In the genomic region with DNA sequence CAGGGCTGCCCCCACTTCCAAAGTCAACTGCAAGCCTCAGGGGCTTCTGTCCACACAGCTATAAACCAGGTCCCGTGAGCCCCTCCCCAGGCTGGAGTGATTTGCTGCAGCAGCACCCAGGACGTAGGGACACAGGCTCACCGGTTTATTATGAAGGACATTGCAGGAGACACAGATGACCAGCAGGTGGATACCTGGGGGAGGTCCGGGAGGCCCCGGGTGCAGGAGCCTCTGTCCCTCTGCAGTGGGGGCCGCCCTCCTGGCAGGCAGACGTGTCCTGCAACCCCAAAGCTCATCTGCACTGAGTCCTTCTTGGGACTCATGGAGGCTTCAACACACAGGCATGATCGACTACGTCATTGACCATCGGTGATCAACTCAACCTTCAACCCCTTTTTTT, we compare ENCODE assay signal across 16 cellular contexts. TPM values are rescaled to one million over a fixed set of nuclear protein-coding genes. Genes with fewer than 3 reads are reported as not detected.
DNase-seq lines count a peak whose midpoint lies in the region; ATAC-seq, FAIRE-seq and TF ChIP-seq lines count a peak whose summit lies in the region.
"Had no signal": no experiment of that assay in that cellular context is flagged by ENCODE, and none has a peak within 500 bp of the region (broad histone marks: within the 10 kb centered on the region; RNA-seq: fewer than 3 reads in every experiment).

No MANE protein-coding gene starts in this region.

- DNase-seq in HepG2 (ENCODE audit: low spot score) (no peak), right lobe of liver (no peak), HT-29 (ENCODE audit: low spot score) (peak; percentile 16), WERI-Rb-1 (no peak), urothelium cell line (ENCODE audit: low spot score) (no peak), pancreas (no peak), AML-193 (lab: John Stamatoyannopoulos, UW) (no peak), mesothelial cell of epicardium (ENCODE audit: low spot score in 2 of 2, unreplicated experiment in 2 of 2) (no peak)
- DNase-seq: 8988T; CD8-positive, alpha-beta T cell; DMS53; GF-D8; HCEC 1CT; KBM-7 had no signal

- no peak for TF ChIP-seq EP300 in HepG2 (IDR thresholded peaks at IDR 0.05; ENCODE audit: low read depth in 2 of 2, low read length in 2 of 2)
- TF ChIP-seq EP300 in HepG2 (CRISPR knock-in tag; IDR thresholded peaks at IDR 0.05; ENCODE audit: borderline replicate concordance) = no peak

- H3K4me3 ChIP-seq in HepG2 (replicated peaks in 1 of 3; ENCODE audit: insufficient read depth in 1 of 3, low read depth in 2 of 3, low read length in 3 of 3) (no peak overlapping the region), right lobe of liver (no peak overlapping the region), WERI-Rb-1 (ENCODE audit: low read depth, low read length) (no peak overlapping the region), pancreas (no peak overlapping the region)

- ATAC-seq in HepG2 = peak; percentile 65
- no peak for ATAC-seq in right lobe of liver
- ATAC-seq in pancreas = no peak
- ATAC-seq: CD8-positive, alpha-beta T cell had no signal

- H3K36me3 ChIP-seq in HepG2 (replicated peaks in 1 of 2; ENCODE audit: control insufficient read depth in 1 of 2, insufficient read depth in 2 of 2, low read length in 2 of 2) (no peaks in the 10 kb centered on the region), right lobe of liver (no peaks in the 10 kb centered on the region), WERI-Rb-1 (no peaks in the 10 kb centered on the region), pancreas (no peaks in the 10 kb centered on the region)

- WGBS in HepG2 (ENCODE audit: low lambda C conversion rate) = 19% methylated on average over 10 of the region's 10 CpGs
- WGBS in right lobe of liver (ENCODE audit: insufficient coverage, low coverage, low lambda C conversion rate, missing lambda C conversion rate) = 80% methylated on average over 1 of the region's 10 CpGs
- WGBS in pancreas, 2 donors = 41 to 58% methylated on average over 10 of the region's 10 CpGs

- in situ Hi-C loops in HepG2 (cut with HindIII; ENCODE audit: extremely low pct_ligation_motif_present, low pct_unique_long_range_greater_than_20kb) = no loop called here

- peaks cover 10% of the 10 kb centered on the region for H3K4me1 Mint-ChIP-seq in mesothelial cell of epicardium

- peaks cover 33% of the 10 kb centered on the region for H3K27me3 Mint-ChIP-seq in mesothelial cell of epicardium (ENCODE audit: low read depth)

- H3K4me1 ChIP-seq in HepG2 (ENCODE audit: insufficient read depth, low read length) (no peaks in the 10 kb centered on the region; the same call in 1 of the 2 replicates), right lobe of liver (no peaks in the 10 kb centered on the region), pancreas (no peaks in the 10 kb centered on the region)

- no TSS peak for BruUV-seq in HepG2 (replicated peaks; lab: Mats Ljungman, UMichigan)

- no peak overlapping the region for H2AFZ ChIP-seq in HepG2 (ENCODE audit: low read length)

- peak; percentile 26 for FAIRE-seq in HepG2 (lab: Jason Lieb, UNC)
- peak; percentile 53 for FAIRE-seq in urothelium cell line (lab: Jason Lieb, UNC)
- FAIRE-seq in pancreas (lab: Jason Lieb, UNC) = no peak

- peaks cover 7% of the 10 kb centered on the region; the same call in 1 of the 2 replicates for H4K20me1 ChIP-seq in HepG2 (ENCODE audit: insufficient read depth, low read length)

- TF ChIP-seq CTCF in HepG2 (CRISPR knock-in tag; IDR thresholded peaks at IDR 0.05) (peak; percentile 56), right lobe of liver (IDR thresholded peaks at IDR 0.05) (no peak), WERI-Rb-1 (IDR thresholded peaks at IDR 0.05; ENCODE audit: low read depth, low read length) (peak; percentile 29; the same call in 1 of the 2 replicates), pancreas (IDR thresholded peaks at IDR 0.05) (no peak), mesothelial cell of epicardium (IDR thresholded peaks at IDR 0.05; ENCODE audit: unreplicated experiment) (no peak)

- POLR2A ChIA-PET in HepG2 (lab: Yijun Ruan, JAX) = interaction anchor here (1.4 kb wide), 1 partner anchor 54 kb away, joined by 3 read pairs; no protein-coding TSS in a partner anchor

- intact Hi-C loops in HepG2 (cut with micrococcal nuclease; ENCODE audit: unreplicated experiment) = no loop called here
- intact Hi-C loops in right lobe of liver (cut with DNase I) = no loop called here
- intact Hi-C loops in pancreas (cut with DNase I) = no loop called here

- no peaks in the 10 kb centered on the region for H3K9me3 Mint-ChIP-seq in mesothelial cell of epicardium
- H3K9me3 Mint-ChIP-seq: CD8-positive, alpha-beta T cell had no signal

- H3K9me3 ChIP-seq in HepG2 (ENCODE audit: low read length) (no peaks in the 10 kb centered on the region), right lobe of liver (no peaks in the 10 kb centered on the region), WERI-Rb-1 (ENCODE audit: severe bottlenecking) (no peaks in the 10 kb centered on the region), pancreas (no peaks in the 10 kb centered on the region)

- H3K36me3 Mint-ChIP-seq in mesothelial cell of epicardium = no peaks in the 10 kb centered on the region
- H3K36me3 Mint-ChIP-seq: CD14-positive monocyte; CD8-positive, alpha-beta T cell had no signal

- H3K79me2 ChIP-seq in HepG2 (ENCODE audit: insufficient read depth, low read length) = no peaks in the 10 kb centered on the region

- CTCF ChIA-PET in HepG2 (lab: Yijun Ruan, JAX; ENCODE audit: low intra/inter-chr PET ratio, low total read pairs) = interaction anchor here (1.8 kb wide), 1 partner anchor 97 kb away, joined by 10 read pairs; no protein-coding TSS in a partner anchor

- H3K4me3 Mint-ChIP-seq in mesothelial cell of epicardium = no peak overlapping the region
- H3K4me3 Mint-ChIP-seq: CD14-positive monocyte; CD8-positive, alpha-beta T cell had no signal

- H3K27me3 ChIP-seq in HepG2 (ENCODE audit: control insufficient read depth in 1 of 2, insufficient read depth in 2 of 2, low read length in 2 of 2) (peaks cover 58 to 98% of the 10 kb centered on the region in 2 experiments), right lobe of liver (no peaks in the 10 kb centered on the region), WERI-Rb-1 (ENCODE audit: insufficient read depth, low read depth, severe bottlenecking) (no peaks in the 10 kb centered on the region), pancreas (no peaks in the 10 kb centered on the region)

- TF ChIP-seq POLR2A in HepG2 (IDR thresholded peaks at IDR 0.05; ENCODE audit: insufficient read depth in 1 of 2, low read depth in 2 of 2, low read length in 2 of 2) (no peak), right lobe of liver (IDR thresholded peaks at IDR 0.05) (no peak)

- no peak overlapping the region for H3K27ac ChIP-seq in HepG2 (ENCODE audit: extremely low read length, insufficient read depth, low read length)
- H3K27ac ChIP-seq in right lobe of liver = no peak overlapping the region
- no peak overlapping the region for H3K27ac ChIP-seq in WERI-Rb-1
- no peak overlapping the region for H3K27ac ChIP-seq in pancreas

- TF ChIP-seq RAD21 in HepG2 (CRISPR knock-in tag; IDR thresholded peaks at IDR 0.05) = peak; percentile 58

- H3K4me2 ChIP-seq in HepG2 (ENCODE audit: low read depth, low read length) = no peak overlapping the region

- H3K27ac Mint-ChIP-seq in mesothelial cell of epicardium = no peak overlapping the region
- H3K27ac Mint-ChIP-seq: CD14-positive monocyte; CD8-positive, alpha-beta T cell had no signal

- H3K9ac ChIP-seq in HepG2 (ENCODE audit: insufficient read depth, low read depth, low read length) = no peak overlapping the region

RNA-seq across cellular contexts. Expression of a gene that starts 14.5 kb away (rescaled TPM):
- total RNA-seq in HepG2 (2016; rRNA removed; fragmentation: Illumina TruSeq; extraction: Trizol) (0.09 TPM in 1 of 2 replicates, not detected in the other), right lobe of liver (under 1 TPM in 4 of 6 experiments, not detected in 2; 0.04 to 0.74 (median 0.09) TPM), pancreas (under 1 TPM in 4 of 6 donors, not detected in 2; 0.04 to 0.12 (median 0.09) TPM), mesothelial cell of epicardium (0.36 to 0.71 TPM (median 0.54 TPM) in 3 replicates)
- not detected in 2 replicates for total RNA-seq in HepG2 (2016; cell fraction: cytosol; rRNA removed; fragmentation: Illumina TruSeq; extraction: Trizol; ENCODE audit: low read depth)
- 0.04 TPM in 1 of 2 replicates, not detected in the other for total RNA-seq in HepG2 (2016; cell fraction: insoluble cytoplasmic fraction; rRNA removed; fragmentation: Illumina TruSeq; extraction: Trizol)
- 0.09 TPM in 1 of 2 replicates, not detected in the other for total RNA-seq in HepG2 (2016; cell fraction: membrane; rRNA removed; fragmentation: Illumina TruSeq; extraction: Trizol)
- total RNA-seq in HepG2 (2016; cell fraction: nucleus; rRNA removed; fragmentation: Illumina TruSeq; extraction: Trizol) = 0.12 TPM in 1 of 2 replicates, not detected in the other
- polyA plus RNA-seq in HepG2 (2011; rRNA removed) (0.12 and 0.17 TPM in 2 replicates), pancreas (under 1 TPM; 0.02 to 0.15 TPM)
- polyA plus RNA-seq in HepG2 (2011; cell fraction: cytosol; rRNA removed) = 0.09 and 0.12 TPM in 2 replicates
- polyA plus RNA-seq in HepG2 (2011; cell fraction: nucleus; rRNA removed) = 0.38 and 0.51 TPM in 2 replicates
- 0.09 and 0.19 TPM in 2 replicates for polyA plus RNA-seq in HepG2 (2012)
- not detected in 2 replicates for polyA plus RNA-seq in HepG2 (2016; cell fraction: cytosol; fragmentation: Illumina TruSeq; extraction: Trizol; ENCODE audit: low read depth)
- 0.08 TPM in 1 of 2 replicates, not detected in the other for polyA plus RNA-seq in HepG2 (2016; cell fraction: insoluble cytoplasmic fraction; fragmentation: Illumina TruSeq; extraction: Trizol; ENCODE audit: low read depth)
- 0.05 TPM in 1 of 2 replicates, not detected in the other for polyA plus RNA-seq in HepG2 (2016; cell fraction: membrane; fragmentation: Illumina TruSeq; extraction: Trizol; ENCODE audit: low read depth)
- 0.35 and 0.41 TPM in 2 replicates for polyA plus RNA-seq in HepG2 (2016; cell fraction: nucleus; fragmentation: Illumina TruSeq; extraction: Trizol; ENCODE audit: insufficient read depth, low read depth)
- 0.24 TPM in 1 of 2 replicates, not detected in the other for polyA minus RNA-seq in HepG2 (2011; rRNA and poly(A)+ RNA removed; ENCODE audit: low replicate concordance)
- not detected in 2 replicates for polyA minus RNA-seq in HepG2 (2011; cell fraction: cytosol; rRNA and poly(A)+ RNA removed)
- polyA minus RNA-seq in HepG2 (2011; cell fraction: nucleus; rRNA and poly(A)+ RNA removed) = 0.12 and 0.13 TPM in 2 replicates
- total RNA-seq in HT-29 (2014; rRNA removed; shearing (Covaris generic)) = 76.6 and 78.7 TPM in 2 replicates
- total RNA-seq: CD8-positive, alpha-beta T cell; H4 had no signal

RNA-seq across cellular contexts. Expression of a gene that starts 51.8 kb away (rescaled TPM):
- total RNA-seq in HepG2 (2016; rRNA removed; fragmentation: Illumina TruSeq; extraction: Trizol) (23.8 and 55.5 TPM in 2 replicates), right lobe of liver (1 to 10 TPM in 5 of 6 experiments, under 1 TPM in 1; 0.93 to 8.8 (median 4.3) TPM), pancreas (1 to 10 TPM; 1.2 to 5.1 (median 1.8) TPM), mesothelial cell of epicardium (3.7 to 4.5 TPM (median 4.3 TPM) in 3 replicates)
- 21.3 and 22.4 TPM in 2 replicates for total RNA-seq in HepG2 (2016; cell fraction: cytosol; rRNA removed; fragmentation: Illumina TruSeq; extraction: Trizol; ENCODE audit: low read depth)
- 20.7 and 58.6 TPM in 2 replicates for total RNA-seq in HepG2 (2016; cell fraction: insoluble cytoplasmic fraction; rRNA removed; fragmentation: Illumina TruSeq; extraction: Trizol)
- 31.3 and 32.0 TPM in 2 replicates for total RNA-seq in HepG2 (2016; cell fraction: membrane; rRNA removed; fragmentation: Illumina TruSeq; extraction: Trizol)
- total RNA-seq in HepG2 (2016; cell fraction: nucleus; rRNA removed; fragmentation: Illumina TruSeq; extraction: Trizol) = 55.7 and 65.4 TPM in 2 replicates
- polyA plus RNA-seq in HepG2 (2011; rRNA removed) (91.3 and 112 TPM in 2 replicates), pancreas (10 to 100 TPM in 1 of 2 donors, 1 to 10 TPM in 1; 7.4 to 15.9 TPM)
- polyA plus RNA-seq in HepG2 (2011; cell fraction: cytosol; rRNA removed) = 53.2 and 96.9 TPM in 2 replicates
- polyA plus RNA-seq in HepG2 (2011; cell fraction: nucleus; rRNA removed) = 133 and 239 TPM in 2 replicates
- polyA plus RNA-seq in HepG2 (2012) = 48.1 and 97.6 TPM in 2 replicates
- 14.3 and 17.6 TPM in 2 replicates for polyA plus RNA-seq in HepG2 (2016; cell fraction: cytosol; fragmentation: Illumina TruSeq; extraction: Trizol; ENCODE audit: low read depth)
- 25.9 and 26.2 TPM in 2 replicates for polyA plus RNA-seq in HepG2 (2016; cell fraction: insoluble cytoplasmic fraction; fragmentation: Illumina TruSeq; extraction: Trizol; ENCODE audit: low read depth)
- polyA plus RNA-seq in HepG2 (2016; cell fraction: membrane; fragmentation: Illumina TruSeq; extraction: Trizol; ENCODE audit: low read depth) = 21.9 and 22.4 TPM in 2 replicates
- 114 and 125 TPM in 2 replicates for polyA plus RNA-seq in HepG2 (2016; cell fraction: nucleus; fragmentation: Illumina TruSeq; extraction: Trizol; ENCODE audit: insufficient read depth, low read depth)
- polyA minus RNA-seq in HepG2 (2011; rRNA and poly(A)+ RNA removed; ENCODE audit: low replicate concordance) = 44.0 and 104 TPM in 2 replicates
- 27.7 and 39.2 TPM in 2 replicates for polyA minus RNA-seq in HepG2 (2011; cell fraction: cytosol; rRNA and poly(A)+ RNA removed)
- polyA minus RNA-seq in HepG2 (2011; cell fraction: nucleus; rRNA and poly(A)+ RNA removed) = 31.2 and 42.4 TPM in 2 replicates
- total RNA-seq in HT-29 (2014; rRNA removed; shearing (Covaris generic)) = 78.8 and 83.4 TPM in 2 replicates

Comparison
In these comparisons a context has a peak if more than half of its experiments do, and no peak if none do; other contexts are left out.
1. CTCF ChIP-seq: peak in HepG2 (single experiment) and WERI-Rb-1 (single experiment); none in right lobe of liver (0 of 4), pancreas (0 of 4) and mesothelial cell of epicardium (single experiment).
2. RNA of a gene that starts 14.5 kb away (total RNA-seq): 76.6 to 78.7 TPM in HT-29; 0.36 to 0.71 TPM in mesothelial cell of epicardium, 0.04 to 0.12 TPM in pancreas, 0.04 to 0.12 TPM in HepG2 and 0.04 to 0.74 TPM in right lobe of liver; every median in the first group is over 10 times any median in the second.